In the genomic region with DNA sequence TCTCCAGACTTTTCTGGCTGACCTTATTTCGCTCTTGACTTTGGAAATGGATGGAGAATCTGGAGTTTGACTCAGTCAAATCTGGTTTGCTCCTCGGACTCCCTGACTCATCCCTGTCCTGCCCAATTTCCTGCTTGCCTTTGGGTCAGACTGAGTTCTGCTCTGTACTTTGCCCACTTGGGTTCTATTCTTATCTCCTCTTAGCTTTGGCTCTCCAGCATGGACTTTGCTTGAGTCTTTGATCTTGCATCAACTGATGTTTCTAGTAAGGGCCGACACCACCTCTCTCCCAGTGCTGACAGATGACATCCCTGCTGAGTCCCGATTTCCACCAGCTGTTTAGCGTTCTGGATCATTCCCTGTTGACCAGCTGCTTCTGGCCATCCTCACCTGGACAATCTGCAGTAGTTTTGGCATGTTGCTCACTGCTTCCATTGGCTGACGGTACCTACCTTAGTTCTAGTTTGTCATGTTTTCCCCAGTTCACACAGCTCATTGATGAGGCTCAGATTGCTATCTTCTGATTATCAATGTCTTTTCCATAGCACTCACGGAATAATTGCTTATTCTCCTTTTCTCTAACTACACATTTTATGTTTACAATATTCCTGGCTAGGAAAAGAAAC, we compare ENCODE assay signal across 15 cellular contexts.
DNase-seq lines count a peak whose midpoint lies in the region; ATAC-seq and TF ChIP-seq lines count a peak whose summit lies in the region.
"Had no signal": no experiment of that assay in that cellular context is flagged by ENCODE, and none has a peak within 500 bp of the region (broad histone marks: within the 10 kb centered on the region; RNA-seq: fewer than 3 reads in every experiment).

No MANE protein-coding gene starts in this region.

- TF ChIP-seq CTCF in Caco-2 (IDR thresholded peaks at IDR 0.05; ENCODE audit: insufficient read depth in 1 of 2, low read depth in 1 of 2, low read length in 1 of 2, severe bottlenecking in 1 of 2, unreplicated experiment in 1 of 2): no peak
- TF ChIP-seq CTCF in SK-N-SH (IDR thresholded peaks at IDR 0.05): no peak
- no peak for TF ChIP-seq CTCF in foreskin fibroblast (IDR thresholded peaks at IDR 0.05; ENCODE audit: low read depth, low read length)
- TF ChIP-seq CTCF in sigmoid colon (IDR thresholded peaks at IDR 0.05): no peak
- TF ChIP-seq CTCF in adrenal gland (IDR thresholded peaks at IDR 0.05): no peak

- ATAC-seq in HG03565 (IDR thresholded peaks at IDR 0.05; ENCODE audit: unreplicated experiment): no peak
- ATAC-seq: activated CD8-positive, alpha-beta T cell treated with anti-CD3 and anti-CD28 coated beads, Interleukin-2, amount 10 ng/mL, durations not matched to agents 7 days and 5 days had no signal

- POLR2A ChIA-PET in Caco-2 (lab: Charles Lee): no interaction called here
- POLR2A ChIA-PET in SK-N-SH (lab: Yijun Ruan, JAX): no interaction called here

- H3F3A ChIP-seq in SK-N-SH (replicated peaks; ENCODE audit: insufficient read depth): peaks cover 75% of the 10 kb centered on the region

- H3K9me3 Mint-ChIP-seq in Caco-2 (ENCODE audit: unreplicated experiment): no peaks in the 10 kb centered on the region

- no peaks in the 10 kb centered on the region for H4K20me1 ChIP-seq in SK-N-SH (ENCODE audit: insufficient read depth)

- intact Hi-C loops in Caco-2 (cut with micrococcal nuclease; ENCODE audit: unreplicated experiment): no loop called here
- intact Hi-C loops in sigmoid colon (cut with DNase I): no loop called here
- intact Hi-C loops in adrenal gland (cut with DNase I): no loop called here

- peak; percentile 74 to 94; a peak in 3 of 4 replicates for TF ChIP-seq EP300 in SK-N-SH (IDR thresholded peaks at IDR 0.05; ENCODE audit: borderline replicate concordance in 1 of 2, low read depth in 1 of 2, low read length in 1 of 2)
- TF ChIP-seq EP300 in sigmoid colon (IDR thresholded peaks at IDR 0.05): no peak

- TF ChIP-seq RAD21 in SK-N-SH (IDR thresholded peaks at IDR 0.05; ENCODE audit: low read length): no peak; the same call in 1 of the 2 replicates

- no peak overlapping the region for H2AFZ ChIP-seq in SK-N-SH (ENCODE audit: low read depth)

- no peaks in the 10 kb centered on the region for H3K9me3 ChIP-seq in Caco-2
- no peaks in the 10 kb centered on the region for H3K9me3 ChIP-seq in SK-N-SH
- no peaks in the 10 kb centered on the region for H3K9me3 ChIP-seq in sigmoid colon
- H3K9me3 ChIP-seq in adrenal gland (replicated peaks in 1 of 3): no peaks in the 10 kb centered on the region
- H3K9me3 ChIP-seq: BE2C, suprapubic skin had no signal

- H3K27ac ChIP-seq in SK-N-SH (ENCODE audit: low read depth in 2 of 2, low read length in 1 of 2): peak overlapping the region; percentile 98 to 99
- H3K27ac ChIP-seq in sigmoid colon: peak overlapping the region; percentile 35 to 89 (median 62)
- H3K27ac ChIP-seq in adrenal gland: no peak overlapping the region
- H3K27ac ChIP-seq: suprapubic skin had no signal

- no TSS peak for BruUV-seq in Caco-2 (replicated peaks; lab: Mats Ljungman, UMichigan)

- peak overlapping the region; percentile 50 for H3K27ac Mint-ChIP-seq in Caco-2 (ENCODE audit: unreplicated experiment)
- H3K27ac Mint-ChIP-seq: activated CD8-positive, alpha-beta T cell treated with anti-CD3 and anti-CD28 coated beads, Interleukin-2, amount 10 ng/mL, durations not matched to agents 7 days and 5 days had no signal

- H3K4me1 ChIP-seq in Caco-2 (peaks cover 19% of the 10 kb centered on the region), SK-N-SH (ENCODE audit: control insufficient read depth in 1 of 2, insufficient read depth in 2 of 2, low read depth in 1 of 2, low read length in 1 of 2) (peaks cover 32% of the 10 kb centered on the region in 2 experiments), sigmoid colon (peaks cover 0 to 45% (median 32%) of the 10 kb centered on the region in 4 donors), adrenal gland (replicated peaks in 1 of 2) (no peaks in the 10 kb centered on the region)
- H3K4me1 ChIP-seq: BE2C, suprapubic skin had no signal

- H3K27me3 Mint-ChIP-seq in Caco-2 (ENCODE audit: insufficient read depth, unreplicated experiment): no peaks in the 10 kb centered on the region

- H3K27me3 ChIP-seq in Caco-2 (replicated peaks; ENCODE audit: control insufficient read depth, insufficient read depth, low read length): no peaks in the 10 kb centered on the region
- no peaks in the 10 kb centered on the region for H3K27me3 ChIP-seq in SK-N-SH (ENCODE audit: insufficient read depth)
- H3K27me3 ChIP-seq in sigmoid colon: no peaks in the 10 kb centered on the region
- no peaks in the 10 kb centered on the region for H3K27me3 ChIP-seq in adrenal gland
- H3K27me3 ChIP-seq: BE2C, suprapubic skin had no signal

- peak overlapping the region; percentile 81 for H3K4me2 ChIP-seq in SK-N-SH

- H3K79me2 ChIP-seq in SK-N-SH (ENCODE audit: insufficient read depth): peaks cover 72% of the 10 kb centered on the region

- peak overlapping the region; percentile 34 for H3K4me3 Mint-ChIP-seq in Caco-2 (ENCODE audit: unreplicated experiment)
- H3K4me3 Mint-ChIP-seq: activated CD8-positive, alpha-beta T cell treated with anti-CD3 and anti-CD28 coated beads, Interleukin-2, amount 10 ng/mL, durations not matched to agents 7 days and 5 days had no signal

- CTCF ChIA-PET in Caco-2 (lab: Charles Lee) (no interaction called here), SK-N-SH (lab: Yijun Ruan, JAX) (interaction anchor here (1.2 to 1.6 kb wide), 3 partner anchors 12 to 17 kb away, joined by 4 read pairs; no protein-coding TSS in a partner anchor)

- H3K36me3 ChIP-seq in Caco-2 (ENCODE audit: control insufficient read depth, insufficient read depth, low read length): no peaks in the 10 kb centered on the region
- peaks cover 6 to 27% of the 10 kb centered on the region in 2 experiments for H3K36me3 ChIP-seq in SK-N-SH (replicated peaks in 1 of 2; ENCODE audit: control insufficient read depth in 1 of 2, insufficient read depth in 2 of 2, low read length in 1 of 2)
- no peaks in the 10 kb centered on the region for H3K36me3 ChIP-seq in sigmoid colon
- H3K36me3 ChIP-seq in adrenal gland (replicated peaks in 1 of 2): no peaks in the 10 kb centered on the region
- H3K36me3 ChIP-seq: BE2C, suprapubic skin had no signal

- no peak for TF ChIP-seq POLR2A in sigmoid colon (IDR thresholded peaks at IDR 0.05)
- no peak for TF ChIP-seq POLR2A in adrenal gland (IDR thresholded peaks at IDR 0.05)

- H3K4me1 Mint-ChIP-seq in Caco-2 (ENCODE audit: low read depth, unreplicated experiment): peaks cover 20% of the 10 kb centered on the region

- DNase-seq in Caco-2 (peak; percentile 27 to 49), SK-N-SH (no peak), foreskin fibroblast (peak; percentile 16 to 61), sigmoid colon (no peak), NCI-H774 (lab: John Stamatoyannopoulos, UW) (no peak), adrenal gland (no peak)
- DNase-seq in effector CD8-positive, alpha-beta T cell (lab: John Stamatoyannopoulos, UW): no peak
- DNase-seq: activated CD8-positive, alpha-beta T cell treated with anti-CD3 and anti-CD28 coated beads, Interleukin-2, amount 10 ng/mL, durations not matched to agents 7 days and 5 days; BE2C; caudate nucleus; DMS53; NCI-H2171; SIG-M5 had no signal

- WGBS in SK-N-SH (ENCODE audit: low lambda C conversion rate): 26% methylated on average over 7 of the region's 7 CpGs
- WGBS in sigmoid colon, 2 donors: 75 to 85% methylated on average over 7 of the region's 7 CpGs
- 86 to 92% (median 88%) methylated on average over 7 of the region's 7 CpGs for WGBS in adrenal gland, 4 donors

- H3K9ac ChIP-seq in SK-N-SH: peak overlapping the region; percentile 91

- H3K4me3 ChIP-seq in Caco-2 (ENCODE audit: low read depth, low read length): no peak overlapping the region
- peak overlapping the region; percentile 43 to 64; a peak in 3 of 4 replicates for H3K4me3 ChIP-seq in SK-N-SH (ENCODE audit: low read depth in 2 of 2, low read length in 1 of 2)
- no peak overlapping the region for H3K4me3 ChIP-seq in foreskin fibroblast (ENCODE audit: low read depth in 1 of 2, low read length in 2 of 2)
- no peak overlapping the region for H3K4me3 ChIP-seq in sigmoid colon
- no peak overlapping the region for H3K4me3 ChIP-seq in adrenal gland
- H3K4me3 ChIP-seq: suprapubic skin had no signal

- H3K36me3 Mint-ChIP-seq in Caco-2 (ENCODE audit: insufficient read depth, unreplicated experiment): no peaks in the 10 kb centered on the region

- no peaks in the 10 kb centered on the region for H3K9me2 ChIP-seq in SK-N-SH

TF ChIP-seq in SK-N-SH, 30 proteins besides CTCF, POLR2A, EP300 and RAD21 (continues in another document):
- TF ChIP-seq FOXM1 (IDR thresholded peaks at IDR 0.05; ENCODE audit: low read depth) (peak; percentile 36; the same call in 1 of the 2 replicates), FOSL2 (IDR thresholded peaks at IDR 0.05; ENCODE audit: borderline replicate concordance, low read depth) (peak; percentile 94), GABPA (IDR thresholded peaks at IDR 0.05; ENCODE audit: low read depth) (0 out of 2 replicates have a peak, but pooled peaks have one; percentile 5), SIN3A (IDR thresholded peaks at IDR 0.05; ENCODE audit: borderline replicate concordance, low read depth, low read length) (peak; percentile 79; the same call in 1 of the 2 replicates), JUND (IDR thresholded peaks at IDR 0.05) (peak; percentile 96), TAF1 (IDR thresholded peaks at IDR 0.05; ENCODE audit: borderline replicate concordance, low read depth, low read length) (peak; percentile 92), RXRA (IDR thresholded peaks at IDR 0.05; ENCODE audit: borderline replicate concordance, low read depth) (peak; percentile 97), EZH2phosphoT487 (IDR thresholded peaks at IDR 0.05; ENCODE audit: borderline replicate concordance, low read depth) (no peak), TEAD4 (IDR thresholded peaks at IDR 0.05; ENCODE audit: borderline replicate concordance, insufficient read depth) (peak; percentile 52; the same call in 1 of the 2 replicates), MEF2A (IDR thresholded peaks at IDR 0.05; ENCODE audit: borderline replicate concordance, low read depth) (peak; percentile 84; the same call in 1 of the 2 replicates), NRF1 (IDR thresholded peaks at IDR 0.05; ENCODE audit: low read depth, low read length) (no peak), CHD2 (IDR thresholded peaks at IDR 0.05; ENCODE audit: low read length, partially characterized antibody) (no peak)
- TF ChIP-seq, protein P1, sequence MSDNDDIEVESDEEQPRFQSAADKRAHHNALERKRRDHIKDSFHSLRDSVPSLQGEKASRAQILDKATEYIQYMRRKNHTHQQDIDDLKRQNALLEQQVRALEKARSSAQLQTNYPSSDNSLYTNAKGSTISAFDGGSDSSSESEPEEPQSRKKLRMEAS (IDR thresholded peaks at IDR 0.05; ENCODE audit: low read depth): peak; percentile 83

Comparison
In these comparisons a context has a peak if more than half of its experiments do, and no peak if none do; other contexts are left out.
1. DNase-seq: peak in Caco-2 (2 of 2) and foreskin fibroblast (2 of 2); none in SK-N-SH (single experiment), sigmoid colon (single experiment), effector CD8-positive, alpha-beta T cell (single experiment), NCI-H774 (single experiment) and adrenal gland (0 of 7).
2. H3K4me3 ChIP-seq: peak in SK-N-SH (2 of 2); none in Caco-2 (single experiment), foreskin fibroblast (0 of 2), sigmoid colon (0 of 4) and adrenal gland (0 of 4).
3. H3K27ac ChIP-seq: peak in SK-N-SH (2 of 2) and sigmoid colon (4 of 4); none in adrenal gland (0 of 5).